Comparison of ENCODE assay signal across 1 cellular context in the genomic region with DNA sequence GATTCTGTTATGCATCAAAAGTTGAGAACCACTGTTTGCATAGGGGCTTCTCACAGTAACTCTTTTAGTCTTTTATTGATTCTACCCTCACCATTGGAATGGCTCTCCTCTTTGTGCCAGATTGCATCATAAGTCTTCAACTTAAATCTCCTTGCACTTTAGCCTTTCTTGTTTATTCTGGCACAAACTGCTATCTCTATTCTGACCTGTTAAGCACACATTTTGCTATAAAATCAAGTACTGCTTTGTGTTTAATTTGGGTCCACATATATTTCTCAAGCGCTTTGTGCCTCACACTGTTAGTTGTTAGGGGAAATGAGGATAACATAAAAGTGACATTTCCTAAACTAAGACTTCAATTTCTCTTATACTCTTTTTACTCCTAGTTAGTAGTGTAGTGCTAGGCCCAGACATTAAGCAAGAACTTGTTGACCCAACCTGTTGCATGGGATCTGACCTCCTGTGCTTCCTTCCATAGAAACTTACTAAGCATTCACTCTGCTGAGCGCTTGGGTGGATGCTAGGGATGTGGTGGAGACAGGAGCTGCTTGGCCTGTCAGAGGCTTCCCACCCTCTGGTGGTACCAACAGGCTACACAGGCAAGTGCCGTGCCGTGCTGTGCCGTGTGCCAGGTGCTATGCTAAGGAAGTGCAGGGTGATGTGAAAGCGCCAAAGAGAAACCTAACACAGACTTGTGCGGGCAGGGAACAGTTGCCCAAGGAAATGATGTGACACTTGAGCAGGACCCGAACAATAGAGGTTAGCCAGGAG.
TF ChIP-seq lines count a peak whose summit lies in the region.

No MANE protein-coding gene starts in this region.

TF ChIP-seq in K562, 482 proteins besides CTCF, POLR2A, EP300 and RAD21:
- TF ChIP-seq MGA (IDR thresholded peaks at IDR 0.05): peak; percentile 28
- TF ChIP-seq SP1 (CRISPR knock-in tag; IDR thresholded peaks at IDR 0.05): no peak
